Comparison of ENCODE assay signal across 1 cellular context in genomic region chr5:170000155-170000554, GRCh38.
TF ChIP-seq lines count a peak whose summit lies in the region.

No MANE protein-coding gene starts in this region.

TF ChIP-seq in K562, 482 proteins besides CTCF, POLR2A, EP300 and RAD21 (continued from another document):
- TF ChIP-seq MYC (IDR thresholded peaks at IDR 0.05; ENCODE audit: low read depth, low read length) = no peak
- no peak for TF ChIP-seq MYC (CRISPR knock-in tag; IDR thresholded peaks at IDR 0.05; ENCODE audit: borderline replicate concordance, low read depth)
- TF ChIP-seq MCM5 (IDR thresholded peaks at IDR 0.05; ENCODE audit: low read depth) = no peak
